In genomic region chrX:40151211-40152172, GRCh38 we compare ENCODE assay signal across 12 cellular contexts. TPM values are rescaled to one million over a fixed set of nuclear protein-coding genes. Genes with fewer than 3 reads are reported as not detected.
DNase-seq lines count a peak whose midpoint lies in the region; ATAC-seq, FAIRE-seq and TF ChIP-seq lines count a peak whose summit lies in the region.
"Had no signal": no experiment of that assay in that cellular context is flagged by ENCODE, and none has a peak within 500 bp of the region (broad histone marks: within the 10 kb centered on the region; RNA-seq: fewer than 3 reads in every experiment).

No MANE protein-coding gene starts in this region.

- H3K9me3 Mint-ChIP-seq in CD4-positive, CD25-positive, alpha-beta regulatory T cell: peaks cover 0 to 2% (median 0%) of the 10 kb centered on the region in 7 donors
- no peaks in the 10 kb centered on the region for H3K9me3 Mint-ChIP-seq in chondrocyte (ENCODE audit: low read depth)
- peaks cover 2% of the 10 kb centered on the region for H3K9me3 Mint-ChIP-seq in nephron
- H3K9me3 Mint-ChIP-seq: stimulated activated memory B cell treated with anti-CD40 and anti-IgM and Interleukin-4, amounts not matched to agents 10 μg/mL and 1 μg/mL and 100 μg/mL, for 72 hours had no signal

- peak overlapping the region in 3 of 4 donors; percentile 16 to 54 (median 32) for H3K4me3 Mint-ChIP-seq in CD4-positive, CD25-positive, alpha-beta regulatory T cell
- H3K4me3 Mint-ChIP-seq in chondrocyte (ENCODE audit: unreplicated experiment) (peak overlapping the region; percentile 19), nephron (peak overlapping the region; percentile 65 to 72 (median 70))

- H3K27me3 ChIP-seq in CD4-positive, CD25-positive, alpha-beta regulatory T cell (ENCODE audit: control insufficient read depth, insufficient read depth, low read length): no peaks in the 10 kb centered on the region
- peaks cover 74% of the 10 kb centered on the region for H3K27me3 ChIP-seq in HUES48 (ENCODE audit: control insufficient read depth, insufficient read depth, low read length)

- no peak overlapping the region for H3K4me3 ChIP-seq in CD4-positive, CD25-positive, alpha-beta regulatory T cell (ENCODE audit: low read depth, low read length)
- H3K4me3 ChIP-seq in HUES48 (ENCODE audit: low read depth, low read length) (peak overlapping the region; percentile 55), kidney (ENCODE audit: low read length in 2 of 2) (no peak overlapping the region)

- intact Hi-C loops in kidney (cut with DNase I): no loop called here

- H3K36me3 ChIP-seq in CD4-positive, CD25-positive, alpha-beta regulatory T cell (ENCODE audit: control insufficient read depth, insufficient read depth, low read length): no peaks in the 10 kb centered on the region
- H3K36me3 ChIP-seq in HUES48 (ENCODE audit: control insufficient read depth, insufficient read depth, low read length): no peaks in the 10 kb centered on the region
- no peaks in the 10 kb centered on the region for H3K36me3 ChIP-seq in kidney (ENCODE audit: control insufficient read depth in 1 of 2, insufficient read depth in 2 of 2, low read length in 2 of 2)
- H3K36me3 ChIP-seq: spleen had no signal

- no peak for ATAC-seq in CD4-positive, CD25-positive, alpha-beta regulatory T cell (ENCODE audit: low read depth in 2 of 2)
- ATAC-seq in GM21529 (IDR thresholded peaks at IDR 0.05; ENCODE audit: unreplicated experiment): no peak
- ATAC-seq: stimulated activated memory B cell treated with anti-CD40 and anti-IgM and Interleukin-4, amounts not matched to agents 10 μg/mL and 1 μg/mL and 100 μg/mL, for 72 hours had no signal

- peaks cover 5% of the 10 kb centered on the region for H3K27me3 Mint-ChIP-seq in CD4-positive, CD25-positive, alpha-beta regulatory T cell
- no peaks in the 10 kb centered on the region for H3K27me3 Mint-ChIP-seq in chondrocyte (ENCODE audit: low read depth)
- peaks cover 7% of the 10 kb centered on the region for H3K27me3 Mint-ChIP-seq in nephron (ENCODE audit: low read depth)
- H3K27me3 Mint-ChIP-seq: stimulated activated memory B cell treated with anti-CD40 and anti-IgM and Interleukin-4, amounts not matched to agents 10 μg/mL and 1 μg/mL and 100 μg/mL, for 72 hours had no signal

- no peak for TF ChIP-seq CTCF in chondrocyte (IDR thresholded peaks at IDR 0.05)
- TF ChIP-seq CTCF in nephron (IDR thresholded peaks at IDR 0.05; ENCODE audit: unreplicated experiment in 3 of 3): no peak
- TF ChIP-seq CTCF in kidney (IDR thresholded peaks at IDR 0.05; ENCODE audit: borderline replicate concordance, extremely low read depth, insufficient read depth): no peak

- no peaks in the 10 kb centered on the region for H3K36me3 Mint-ChIP-seq in CD4-positive, CD25-positive, alpha-beta regulatory T cell
- no peaks in the 10 kb centered on the region for H3K36me3 Mint-ChIP-seq in chondrocyte (ENCODE audit: low read depth)
- no peaks in the 10 kb centered on the region for H3K36me3 Mint-ChIP-seq in nephron (ENCODE audit: low read depth)
- H3K36me3 Mint-ChIP-seq: stimulated activated memory B cell treated with anti-CD40 and anti-IgM and Interleukin-4, amounts not matched to agents 10 μg/mL and 1 μg/mL and 100 μg/mL, for 72 hours had no signal

- H3K4me1 ChIP-seq in CD4-positive, CD25-positive, alpha-beta regulatory T cell (ENCODE audit: control insufficient read depth, insufficient read depth, low read length, poor library complexity, severe bottlenecking): peaks cover 31% of the 10 kb centered on the region
- H3K4me1 ChIP-seq in HUES48 (ENCODE audit: control insufficient read depth, insufficient read depth, low read length) (peaks cover 37% of the 10 kb centered on the region), kidney (ENCODE audit: control insufficient read depth in 1 of 2, insufficient read depth in 1 of 2, low read depth in 1 of 2, low read length in 2 of 2) (no peaks in the 10 kb centered on the region)

- no peak overlapping the region for H3K27ac ChIP-seq in CD4-positive, CD25-positive, alpha-beta regulatory T cell (ENCODE audit: insufficient read depth, low read length, poor library complexity, severe bottlenecking)
- H3K27ac ChIP-seq in HUES48 (ENCODE audit: low read depth, low read length) (no peak overlapping the region), kidney (ENCODE audit: low read depth in 2 of 2, low read length in 2 of 2) (no peak overlapping the region)

- no peak overlapping the region for H3K27ac Mint-ChIP-seq in CD4-positive, CD25-positive, alpha-beta regulatory T cell
- no peak overlapping the region for H3K27ac Mint-ChIP-seq in chondrocyte (ENCODE audit: unreplicated experiment)
- H3K27ac Mint-ChIP-seq in nephron: peak overlapping the region in 2 of 3 experiments; percentile 66 to 68
- H3K27ac Mint-ChIP-seq: stimulated activated memory B cell treated with anti-CD40 and anti-IgM and Interleukin-4, amounts not matched to agents 10 μg/mL and 1 μg/mL and 100 μg/mL, for 72 hours had no signal

- FAIRE-seq in kidney (lab: Jason Lieb, UNC): no peak

- H3K9ac ChIP-seq in HUES48 (ENCODE audit: low read depth, low read length) (no peak overlapping the region), kidney (ENCODE audit: low read length in 2 of 2) (no peak overlapping the region)

- peaks cover 0 to 26% (median 2%) of the 10 kb centered on the region in 4 donors for H3K4me1 Mint-ChIP-seq in CD4-positive, CD25-positive, alpha-beta regulatory T cell
- H3K4me1 Mint-ChIP-seq in chondrocyte (ENCODE audit: low read depth) (peaks cover 16% of the 10 kb centered on the region), nephron (peaks cover 38% of the 10 kb centered on the region)

- H3K9me3 ChIP-seq in CD4-positive, CD25-positive, alpha-beta regulatory T cell (ENCODE audit: control insufficient read depth in 2 of 2, low read length in 2 of 2): no peaks in the 10 kb centered on the region
- H3K9me3 ChIP-seq in HUES48 (ENCODE audit: control insufficient read depth, insufficient read depth, low read length) (no peaks in the 10 kb centered on the region), kidney (ENCODE audit: control insufficient read depth in 1 of 2, low read length in 2 of 2) (no peaks in the 10 kb centered on the region)
- H3K9me3 ChIP-seq: spleen had no signal

- DNase-seq in CD4-positive, CD25-positive, alpha-beta regulatory T cell: no peak
- DNase-seq in chondrocyte (ENCODE audit: low spot score) (no peak), kidney (no peak), GM19240 (ENCODE audit: insufficient read length, low spot score) (no peak)
- DNase-seq in activated naive CD4-positive, alpha-beta T cell treated with Interleukin-2 at 50 U/mL for 16 hours: no peak
- DNase-seq: activated effector memory CD4-positive, alpha-beta T cell treated with Interleukin-2 at 50 U/mL for 16 hours; effector memory CD4-positive, alpha-beta T cell had no signal

RNA-seq across cellular contexts. Expression of gene BCOR, which starts 53.7 kb away (rescaled TPM):
- 38.0 TPM for total RNA-seq in CD4-positive, CD25-positive, alpha-beta regulatory T cell
- 1 to 10 TPM; 2.5 to 5.3 (median 3.2) TPM for polyA plus RNA-seq in CD4-positive, CD25-positive, alpha-beta regulatory T cell
- 10.8 to 19.0 TPM (median 11.0 TPM) in 3 replicates for total RNA-seq in chondrocyte
- 33.9 TPM for total RNA-seq in kidney
- polyA plus RNA-seq in kidney (ENCODE audit: insufficient read depth, low read depth, low replicate concordance): 7.7 TPM

Comparison
In these comparisons a context has a peak if more than half of its experiments do, and no peak if none do; other contexts are left out.
1. H3K27ac Mint-ChIP-seq: peak in nephron (2 of 3); none in CD4-positive, CD25-positive, alpha-beta regulatory T cell (0 of 3) and chondrocyte (single experiment).
2. H3K4me3 Mint-ChIP-seq: peak in every context shown above with its lines; median percentile 70 in nephron; 32 in CD4-positive, CD25-positive, alpha-beta regulatory T cell; 19 in chondrocyte.